26 cellular contexts compared by ENCODE assay signal in genomic region chr3:13058346-13059120, GRCh38.
"Had no signal": no experiment of that assay in that cellular context is flagged by ENCODE, and none has a peak within 500 bp of the region (broad histone marks: within the 10 kb centered on the region; RNA-seq: fewer than 3 reads in every experiment).

No MANE protein-coding gene starts in this region.

- H3K27me3 Mint-ChIP-seq: activated CD8-positive, alpha-beta memory T cell treated with anti-CD3 and anti-CD28 coated beads, Interleukin-2, amount 10 ng/mL, durations not matched to agents 7 days and 5 days; activated naive CD4-positive, alpha-beta T cell treated with anti-CD3 and anti-CD28 coated beads, Interleukin-2, amount 50 U/mL, for 24 hours; activated naive CD8-positive, alpha-beta T cell treated with anti-CD3 and anti-CD28 coated beads, Interleukin-2, amount 50 U/mL, for 24 hours; stimulated activated naive CD8-positive, alpha-beta T cell treated with anti-CD3 and anti-CD28 coated beads, Interleukin-15, Interleukin-2, amounts not matched to agents 100 ng/mL and 50 ng/mL, for 24 hours had no signal

- H3K4me1 ChIP-seq: esophagus muscularis mucosa, foreskin keratinocyte, thyroid gland, upper lobe of right lung had no signal

- H3K4me3 Mint-ChIP-seq: activated CD8-positive, alpha-beta memory T cell treated with anti-CD3 and anti-CD28 coated beads, Interleukin-2, amount 10 ng/mL, durations not matched to agents 7 days and 5 days; activated CD8-positive, alpha-beta T cell treated with anti-CD3 and anti-CD28 coated beads, Interleukin-2, amount 10 ng/mL, durations not matched to agents 7 days and 5 days; activated naive CD4-positive, alpha-beta T cell treated with anti-CD3 and anti-CD28 coated beads, Interleukin-2, amount 50 U/mL, for 24 hours; activated naive CD8-positive, alpha-beta T cell treated with anti-CD3 and anti-CD28 coated beads, Interleukin-2, amount 50 U/mL, for 24 hours; dendritic cell treated with granulocyte-macrophage colony-stimulating factor and Interleukin-4, amounts not matched to agents 40 ng/mL and 50 ng/mL, for 4 days; nephron; stimulated activated naive CD8-positive, alpha-beta T cell treated with anti-CD3 and anti-CD28 coated beads, Interleukin-15, Interleukin-2, amounts not matched to agents 100 ng/mL and 50 ng/mL, for 24 hours; T-helper 17 cell; WTC11 had no signal

- H3K9me3 Mint-ChIP-seq: activated naive CD4-positive, alpha-beta T cell treated with anti-CD3 and anti-CD28 coated beads, Interleukin-2, amount 50 U/mL, for 24 hours; activated naive CD8-positive, alpha-beta T cell treated with anti-CD3 and anti-CD28 coated beads, Interleukin-2, amount 50 U/mL, for 24 hours; activated T-helper 2 cell treated with anti-CD3 and anti-CD28 coated beads, Interferon-gamma antibody, Interleukin-2, Interleukin-4, amounts not matched to agents 10 μg/mL and 5 μg/mL and 100 μg/mL, durations not matched to agents 14 hours and 24 hours and 36 hours; dendritic cell treated with granulocyte-macrophage colony-stimulating factor and Interleukin-4, amounts not matched to agents 40 ng/mL and 50 ng/mL, for 4 days; nephron; stimulated activated naive CD8-positive, alpha-beta T cell treated with anti-CD3 and anti-CD28 coated beads, Interleukin-15, Interleukin-2, amounts not matched to agents 100 ng/mL and 50 ng/mL, for 24 hours; WTC11 had no signal

- ATAC-seq: activated CD8-positive, alpha-beta memory T cell treated with anti-CD3 and anti-CD28 coated beads, Interleukin-2, amount 10 ng/mL, durations not matched to agents 7 days and 5 days; activated CD8-positive, alpha-beta T cell treated with anti-CD3 and anti-CD28 coated beads, Interleukin-2, amount 10 ng/mL, durations not matched to agents 7 days and 5 days; activated naive CD8-positive, alpha-beta T cell treated with anti-CD3 and anti-CD28 coated beads, Interleukin-2, amount 50 U/mL, for 24 hours; heart right ventricle; left ventricle myocardium superior; sciatic nerve; T-helper 17 cell; upper lobe of right lung had no signal

- H3K4me1 Mint-ChIP-seq: activated naive CD4-positive, alpha-beta T cell treated with anti-CD3 and anti-CD28 coated beads, Interleukin-2, amount 50 U/mL, for 24 hours; activated naive CD8-positive, alpha-beta T cell treated with anti-CD3 and anti-CD28 coated beads, Interleukin-2, amount 50 U/mL, for 24 hours had no signal

- H3K9me3 ChIP-seq: breast epithelium, esophagus muscularis mucosa, heart right ventricle, neutrophil, thyroid gland, upper lobe of right lung had no signal

- DNase-seq: activated CD4-positive, alpha-beta T cell treated with anti-CD3 and anti-CD28 coated beads for 1 hour; activated CD8-positive, alpha-beta memory T cell treated with anti-CD3 and anti-CD28 coated beads, Interleukin-2, amount 10 ng/mL, durations not matched to agents 7 days and 5 days; activated CD8-positive, alpha-beta T cell treated with anti-CD3 and anti-CD28 coated beads, Interleukin-2, amount 10 ng/mL, durations not matched to agents 7 days and 5 days; activated naive CD8-positive, alpha-beta T cell treated with anti-CD3 and anti-CD28 coated beads, Interleukin-2, amount 50 U/mL, for 24 hours; activated T-cell treated with anti-CD3 and anti-CD28 coated beads, Interleukin-2, amount 50 U/mL, for 48 hours; central memory CD4-positive, alpha-beta T cell; foreskin keratinocyte; heart right ventricle; kidney glomerular epithelial cell; left ventricle myocardium superior; stimulated activated CD4-positive, alpha-beta T cell treated with anti-CD3 and anti-CD28 coated beads, Interleukin-4, amount 100 ng/mL, for 24 hours; T-helper 17 cell; T1000; thyroid gland; upper lobe of right lung had no signal

- H3K36me3 Mint-ChIP-seq: activated naive CD4-positive, alpha-beta T cell treated with anti-CD3 and anti-CD28 coated beads, Interleukin-2, amount 50 U/mL, for 24 hours; WTC11 had no signal

- H3K27ac ChIP-seq: breast epithelium, esophagus muscularis mucosa, foreskin keratinocyte, heart right ventricle, neutrophil, skin epidermis, thyroid gland, upper lobe of right lung had no signal

- H3K36me3 ChIP-seq: breast epithelium, esophagus muscularis mucosa, heart right ventricle, neutrophil, thyroid gland, upper lobe of right lung had no signal

- H3K4me3 ChIP-seq: breast epithelium, esophagus muscularis mucosa, heart right ventricle, skin epidermis, thyroid gland, upper lobe of right lung had no signal

- H3K27me3 ChIP-seq: breast epithelium, esophagus muscularis mucosa, heart right ventricle, thyroid gland, upper lobe of right lung had no signal

- H3K27ac Mint-ChIP-seq: activated CD8-positive, alpha-beta memory T cell treated with anti-CD3 and anti-CD28 coated beads, Interleukin-2, amount 10 ng/mL, durations not matched to agents 7 days and 5 days; activated naive CD4-positive, alpha-beta T cell treated with anti-CD3 and anti-CD28 coated beads, Interleukin-2, amount 50 U/mL, for 24 hours; activated naive CD8-positive, alpha-beta T cell treated with anti-CD3 and anti-CD28 coated beads, Interleukin-2, amount 50 U/mL, for 24 hours; activated T-helper 2 cell treated with anti-CD3 and anti-CD28 coated beads, Interferon-gamma antibody, Interleukin-2, Interleukin-4, amounts not matched to agents 10 μg/mL and 5 μg/mL and 100 μg/mL, durations not matched to agents 14 hours and 24 hours and 36 hours; dendritic cell treated with granulocyte-macrophage colony-stimulating factor and Interleukin-4, amounts not matched to agents 40 ng/mL and 50 ng/mL, for 4 days; stimulated activated naive CD8-positive, alpha-beta T cell treated with anti-CD3 and anti-CD28 coated beads, Interleukin-15, Interleukin-2, amounts not matched to agents 100 ng/mL and 50 ng/mL, for 24 hours; T-helper 17 cell had no signal
